In the genomic region with DNA sequence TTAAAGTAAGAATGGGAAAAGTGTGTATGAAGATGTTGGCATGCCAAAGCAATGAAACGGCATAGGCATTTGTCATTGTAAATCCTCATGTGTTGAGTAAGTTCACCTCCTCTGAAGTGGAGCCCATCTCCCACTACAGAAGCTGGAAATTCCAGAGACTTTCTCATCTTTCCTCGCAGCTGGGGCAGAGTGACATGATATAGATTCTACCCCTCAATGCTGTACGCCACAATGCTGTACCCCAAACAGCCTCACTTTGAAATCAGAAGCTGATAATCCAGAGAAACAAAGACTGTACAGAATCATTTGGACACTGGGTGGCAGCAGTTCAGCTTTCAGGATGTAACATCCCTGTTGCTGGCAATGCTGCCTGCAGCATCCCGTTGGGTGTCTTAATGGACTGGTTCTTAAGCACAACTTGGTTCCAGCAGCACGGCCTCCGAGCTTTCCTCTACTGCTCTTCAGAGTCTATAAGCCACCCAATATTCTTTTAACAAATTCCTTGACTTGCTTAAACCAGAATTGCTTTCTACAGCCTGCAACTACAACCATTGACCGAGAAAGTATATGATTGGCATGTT, we compare ENCODE assay signal across 8 cellular contexts. TPM values are rescaled to one million over a fixed set of nuclear protein-coding genes. Genes with fewer than 3 reads are reported as not detected.
DNase-seq lines count a peak whose midpoint lies in the region; ATAC-seq and TF ChIP-seq lines count a peak whose summit lies in the region.

No MANE protein-coding gene starts in this region.

- no peak overlapping the region for H2BK120ac ChIP-seq in mesendoderm (ENCODE audit: low read depth, low read length)

- H3K4me3 Mint-ChIP-seq in CD8-positive, alpha-beta T cell: no peak overlapping the region

- H3K4me2 ChIP-seq in mesendoderm (ENCODE audit: low read length): no peak overlapping the region

- H3K4ac ChIP-seq in mesendoderm (ENCODE audit: low read depth, low read length): no peak overlapping the region

- no peak overlapping the region for H2AK5ac ChIP-seq in mesendoderm (ENCODE audit: low read length)

- POLR2A ChIA-PET in CD8-positive, alpha-beta T cell (lab: Charles Lee): interaction anchor here (0.6 to 1.7 kb wide), 5 partner anchors 16 to 214 kb away, joined by 3 to 9 read pairs (median 5); a partner anchor contains a TSS

- no peak overlapping the region for H4K8ac ChIP-seq in mesendoderm (ENCODE audit: low read depth, low read length)

- no peaks in the 10 kb centered on the region for H3K36me3 Mint-ChIP-seq in CD8-positive, alpha-beta T cell

- H3K4me3 ChIP-seq in CD8-positive, alpha-beta T cell (ENCODE audit: low read depth, low read length): no peak overlapping the region
- H3K4me3 ChIP-seq in mesendoderm (ENCODE audit: low read length): no peak overlapping the region

- H3K23ac ChIP-seq in mesendoderm (ENCODE audit: low read length): no peak overlapping the region

- H2BK5ac ChIP-seq in mesendoderm (ENCODE audit: low read length): no peak overlapping the region

- intact Hi-C loops in CD8-positive, alpha-beta T cell (cut with DNase I, micrococcal nuclease): loop anchor here (1.0 kb wide), 3 partner anchors 58 to 131 kb away; no protein-coding TSS in a partner anchor

- H3K56ac ChIP-seq in mesendoderm (ENCODE audit: low read length): no peak overlapping the region

- H3K9ac ChIP-seq in mesendoderm (ENCODE audit: low read length): no peak overlapping the region

- H3K36me3 ChIP-seq in CD8-positive, alpha-beta T cell (ENCODE audit: insufficient read depth, low read length): no peaks in the 10 kb centered on the region
- no peaks in the 10 kb centered on the region for H3K36me3 ChIP-seq in mesendoderm (ENCODE audit: control insufficient read depth, insufficient read depth, low read length)

- peaks cover 4% of the 10 kb centered on the region for H3K4me1 ChIP-seq in CD8-positive, alpha-beta T cell (ENCODE audit: insufficient read depth, low read length)
- no peaks in the 10 kb centered on the region for H3K4me1 ChIP-seq in mesendoderm (ENCODE audit: control insufficient read depth, low read depth, low read length)

- H4K5ac ChIP-seq in mesendoderm (ENCODE audit: low read length): no peak overlapping the region

- no peak overlapping the region for H3K27ac ChIP-seq in CD8-positive, alpha-beta T cell (ENCODE audit: low read depth, low read length)
- no peak overlapping the region for H3K27ac ChIP-seq in mesendoderm (ENCODE audit: low read depth, low read length)

- peak; percentile 5 to 78 (median 66) for DNase-seq in CD8-positive, alpha-beta T cell
- DNase-seq in NCI-H69 (lab: John Stamatoyannopoulos, UW) (peak; percentile 89), ecto neural progenitor cell (ENCODE audit: low spot score) (peak; percentile 62), mesendoderm (peak; percentile 78)
- DNase-seq in activated CD4-positive, alpha-beta T cell treated with anti-CD3 and anti-CD28 coated beads, Interleukin-2, amount 50 U/mL, for 4 hours: peak; percentile 49 to 51
- DNase-seq in stimulated activated CD8-positive, alpha-beta memory T cell treated with anti-CD3 and anti-CD28 coated beads, Interleukin-4, amount 100 ng/mL, for 48 hours: peak; percentile 73

- H3K9me3 ChIP-seq in CD8-positive, alpha-beta T cell (ENCODE audit: low read length): no peaks in the 10 kb centered on the region

- no peaks in the 10 kb centered on the region for H3K79me2 ChIP-seq in mesendoderm (ENCODE audit: control insufficient read depth, insufficient read depth, low read length)

- ATAC-seq in CD8-positive, alpha-beta T cell: peak; percentile 94
- ATAC-seq in GM19351 (IDR thresholded peaks at IDR 0.05; ENCODE audit: unreplicated experiment) (peak; percentile 97), HG03469 (IDR thresholded peaks at IDR 0.05; ENCODE audit: unreplicated experiment) (peak; percentile 89)

- no peak overlapping the region for H2BK15ac ChIP-seq in mesendoderm (replicated peaks; ENCODE audit: low read depth)

- no peak overlapping the region for H3K27ac Mint-ChIP-seq in CD8-positive, alpha-beta T cell

- H3K9me3 Mint-ChIP-seq in CD8-positive, alpha-beta T cell: no peaks in the 10 kb centered on the region

- no peaks in the 10 kb centered on the region for H3K27me3 ChIP-seq in CD8-positive, alpha-beta T cell (ENCODE audit: insufficient read depth, low read length)
- H3K27me3 ChIP-seq in mesendoderm (ENCODE audit: insufficient read depth, low read length, poor library complexity): no peaks in the 10 kb centered on the region

- H3K79me1 ChIP-seq in mesendoderm (ENCODE audit: low read length): no peaks in the 10 kb centered on the region

- no peaks in the 10 kb centered on the region for H3K27me3 Mint-ChIP-seq in CD8-positive, alpha-beta T cell (ENCODE audit: low read depth)

- no CpG with 5 or more reads among the region's 7 CpGs for WGBS in mesendoderm (ENCODE audit: extremely low coverage, insufficient coverage, low lambda C conversion rate)

- CTCF ChIA-PET in CD8-positive, alpha-beta T cell (lab: Charles Lee): interaction anchor here (0.5 to 6.6 kb wide), 49 partner anchors 9 to 322 kb away, joined by 3 to 87 read pairs (median 4); a partner anchor contains a TSS

- no peak overlapping the region for H3K18ac ChIP-seq in mesendoderm (ENCODE audit: low read length)

- TF ChIP-seq CTCF in CD8-positive, alpha-beta T cell (IDR thresholded peaks at IDR 0.05): peak; percentile 65

- peaks cover 8% of the 10 kb centered on the region for H3K4me1 Mint-ChIP-seq in CD8-positive, alpha-beta T cell (ENCODE audit: low read depth)

RNA-seq across cellular contexts. Expression of a gene that starts 18.8 kb away (rescaled TPM):
- total RNA-seq in CD8-positive, alpha-beta T cell: under 1 TPM; 0.16 to 0.44 TPM
- polyA plus RNA-seq in mesendoderm (2013, experiment 1 of 2): 3.8 TPM
- 3.6 TPM for polyA plus RNA-seq in mesendoderm (2013, experiment 2 of 2)

RNA-seq across cellular contexts. Expression of a gene that starts 35.8 kb away (rescaled TPM):
- total RNA-seq in CD8-positive, alpha-beta T cell: under 1 TPM in 1 of 2 experiments, not detected in 1; 0.06 TPM
- 6.7 TPM for polyA plus RNA-seq in mesendoderm (2013, experiment 1 of 2)
- polyA plus RNA-seq in mesendoderm (2013, experiment 2 of 2): 6.5 TPM
